In genomic region chr5:103258368-103258956, GRCh38 we compare ENCODE assay signal across 8 cellular contexts. TPM values are rescaled to one million over a fixed set of nuclear protein-coding genes. Genes with fewer than 3 reads are reported as not detected.
A peak's percentile ranks its signal among the peaks of the same experiment; 100 is the strongest.
DNase-seq lines count a peak whose midpoint lies in the region; ATAC-seq and TF ChIP-seq lines count a peak whose summit lies in the region.

MACIR (plus strand) TSS chr5:103258763; CDS start chr5:103275920, 17,157 bp downstream.

- H3K4me3 ChIP-seq in lung = peak within 1 kb of the TSS; percentile 90

- H3K4me1 ChIP-seq in lung (ENCODE audit: control insufficient read depth in 2 of 2, insufficient read depth in 2 of 2, low read length in 2 of 2) = peaks cover 3 to 14% of the 10 kb centered on the region in 2 donors

- DNase-seq in COLO668 (lab: John Stamatoyannopoulos, UW; ENCODE audit: unreplicated experiment) (peak; percentile 88), GM20000 (ENCODE audit: low spot score) (peak; percentile 90), HS-5 (ENCODE audit: low read depth) (peak; percentile 83), lung (ENCODE audit: low spot score) (peak; percentile 97)
- DNase-seq in NK-92 treated with Interleukin-12 subunit alpha and Interleukin-12 subunit beta, amount 100 ng/mL, for 24 hours (lab: John Stamatoyannopoulos, UW) = peak; percentile 96
- peak; percentile 84 to 85 for DNase-seq in activated CD8-positive, alpha-beta memory T cell treated with anti-CD3 and anti-CD28 coated beads for 4 hours (ENCODE audit: low read depth in 2 of 2)
- peak; percentile 87 for DNase-seq in effector CD8-positive, alpha-beta T cell (lab: John Stamatoyannopoulos, UW)
- DNase-seq in stimulated activated CD4-positive, alpha-beta T cell treated with anti-CD3 and anti-CD28 coated beads, TNF-alpha, amount 100 ng/mL, for 24 hours (ENCODE audit: low read depth in 3 of 3) = peak; percentile 71 to 95 (median 79)

- ATAC-seq in lung (ENCODE audit: insufficient read depth, low FRiP score) = peak; percentile 97

- no peaks in the 10 kb centered on the region for H3K27me3 ChIP-seq in lung (ENCODE audit: control insufficient read depth, insufficient read depth)

- no peaks in the 10 kb centered on the region for H3K36me3 ChIP-seq in lung (ENCODE audit: control insufficient read depth in 2 of 2, insufficient read depth in 2 of 2, low read length in 2 of 2)

- peak within 1 kb of the TSS; percentile 79 to 93 for H3K27ac ChIP-seq in lung (ENCODE audit: low read depth in 1 of 2, low read length in 1 of 2)

- TF ChIP-seq CTCF in GM20000 (IDR thresholded peaks at IDR 0.05; ENCODE audit: extremely low read depth, missing control alignments) (no peak), lung (IDR thresholded peaks at IDR 0.05; ENCODE audit: control extremely low read depth, extremely low read depth) (no peak)

- 0 to 1% methylated on average over 29 to 45 of the region's 45 CpGs for WGBS in lung, 2 donors

- no peaks in the 10 kb centered on the region for H3K9me3 ChIP-seq in lung (ENCODE audit: control insufficient read depth in 2 of 2, insufficient read depth in 1 of 2, low read length in 1 of 2)

RNA-seq across cellular contexts. Expression of gene MACIR, which starts in this region (rescaled TPM):
- 1 to 10 TPM; 5.9 to 9.9 TPM for total RNA-seq in lung
- polyA plus RNA-seq in lung = 1 to 10 TPM; 3.9 to 4.1 TPM

Comparison
In these comparisons a context has a peak if more than half of its experiments do, and no peak if none do; other contexts are left out.
1. Peak in every context shown above with its lines: DNase-seq, ATAC-seq, H3K4me3 ChIP-seq and H3K27ac ChIP-seq.